In the genomic region with DNA sequence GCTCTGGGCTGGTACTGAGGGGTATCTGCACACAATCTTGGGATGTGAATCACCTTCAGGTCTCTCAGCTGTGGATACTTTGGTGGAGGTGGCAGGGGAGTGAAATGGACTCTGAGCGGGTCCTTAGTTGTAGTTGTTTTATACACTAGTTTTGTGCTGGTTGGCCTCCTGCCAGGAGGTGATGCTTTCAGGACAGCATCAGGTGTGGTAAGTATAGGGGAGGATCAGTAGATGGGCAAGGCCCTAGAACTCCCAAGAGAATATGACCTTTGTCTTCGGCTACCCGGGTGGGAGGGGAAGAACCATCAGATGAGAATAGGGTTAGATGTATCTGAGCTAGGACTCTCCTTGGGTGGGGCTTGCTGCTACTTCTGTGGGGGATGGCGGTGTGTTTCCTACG, we compare ENCODE assay signal across 16 cellular contexts.
"Had no signal": no experiment of that assay in that cellular context is flagged by ENCODE, and none has a peak within 500 bp of the region (broad histone marks: within the 10 kb centered on the region; RNA-seq: fewer than 3 reads in every experiment).

No MANE protein-coding gene starts in this region.

- DNase-seq: cortex of kidney; effector memory CD4-positive, alpha-beta T cell; gastrocnemius medialis; immature natural killer cell; left colon; left ventricle myocardium superior; naive B cell; right lobe of liver; stimulated activated CD4-positive, alpha-beta T cell treated with anti-CD3 and anti-CD28 coated beads, Interleukin-4, amount 100 ng/mL, for 1 hour; stimulated activated naive B cell treated with anti-CD40 and anti-IgM and Interleukin-4, amounts not matched to agents 10 μg/mL and 1 μg/mL and 100 μg/mL, for 72 hours had no signal

- H3K9me3 Mint-ChIP-seq: nephron had no signal

- H3K27me3 ChIP-seq: esophagus muscularis mucosa, gastrocnemius medialis, right lobe of liver had no signal

- H3K4me1 ChIP-seq: gastrocnemius medialis, right lobe of liver had no signal

- H3K36me3 Mint-ChIP-seq: naive B cell; stimulated activated naive B cell treated with anti-CD40 and anti-IgM and Interleukin-4, amounts not matched to agents 10 μg/mL and 1 μg/mL and 100 μg/mL, for 72 hours had no signal

- H3K4me1 Mint-ChIP-seq: central memory CD8-positive, alpha-beta T cell; immature natural killer cell; naive B cell; stimulated activated naive B cell treated with anti-CD40 and anti-IgM and Interleukin-4, amounts not matched to agents 10 μg/mL and 1 μg/mL and 100 μg/mL, for 72 hours had no signal

- H3K27ac Mint-ChIP-seq: immature natural killer cell; naive B cell; nephron; progenitor cell of endocrine pancreas; stimulated activated naive B cell treated with anti-CD40 and anti-IgM and Interleukin-4, amounts not matched to agents 10 μg/mL and 1 μg/mL and 100 μg/mL, for 72 hours had no signal

- H3K27me3 Mint-ChIP-seq: central memory CD8-positive, alpha-beta T cell; naive B cell; progenitor cell of endocrine pancreas; stimulated activated naive B cell treated with anti-CD40 and anti-IgM and Interleukin-4, amounts not matched to agents 10 μg/mL and 1 μg/mL and 100 μg/mL, for 72 hours had no signal

- H3K27ac ChIP-seq: epithelial cell of prostate, esophagus muscularis mucosa, gastrocnemius medialis, right lobe of liver had no signal

- H3K4me3 Mint-ChIP-seq: central memory CD8-positive, alpha-beta T cell; immature natural killer cell; naive B cell; nephron; stimulated activated naive B cell treated with anti-CD40 and anti-IgM and Interleukin-4, amounts not matched to agents 10 μg/mL and 1 μg/mL and 100 μg/mL, for 72 hours had no signal

- H3K4me3 ChIP-seq: esophagus muscularis mucosa, gastrocnemius medialis, lung, right lobe of liver had no signal

- ATAC-seq: gastrocnemius medialis, left colon, left ventricle myocardium superior, right lobe of liver had no signal

- H3K36me3 ChIP-seq: esophagus muscularis mucosa, gastrocnemius medialis, right lobe of liver had no signal

- H3K9me3 ChIP-seq: esophagus muscularis mucosa, gastrocnemius medialis, right lobe of liver had no signal
